Comparison of ENCODE assay signal across 8 cellular contexts in genomic region chr3:132416807-132417694, GRCh38. TPM values are rescaled to one million over a fixed set of nuclear protein-coding genes. Genes with fewer than 3 reads are reported as not detected.
DNase-seq lines count a peak whose midpoint lies in the region; ATAC-seq and TF ChIP-seq lines count a peak whose summit lies in the region.

TSS of gene DNAJC13 (plus strand) at chr3:132417502. CDS start at chr3:132434551, 17,049 bp downstream.

- WGBS in spleen, 5 donors, result 1 to 2% (median 2%) methylated on average over 57 to 63 of the region's 63 CpGs

- peak within 1 kb of the TSS; percentile 86 to 100 (median 96) for H3K4me3 ChIP-seq in spleen

- ATAC-seq in GM19025 (IDR thresholded peaks at IDR 0.05; ENCODE audit: low read depth, unreplicated experiment) (peak; percentile 90), HG03280 (IDR thresholded peaks at IDR 0.05; ENCODE audit: unreplicated experiment) (peak; percentile 92)

- intact Hi-C loops in spleen (cut with DNase I; ENCODE audit: low total_unique reads), result no loop called here

- H3K9me3 ChIP-seq in spleen, result no peaks in the 10 kb centered on the region

- peaks cover 8 to 50% (median 37%) of the 10 kb centered on the region in 6 donors for H3K4me1 ChIP-seq in spleen

- TF ChIP-seq POLR2A in spleen (IDR thresholded peaks at IDR 0.05), result peak in 1 of 3 donors; percentile 49

- H3K27ac ChIP-seq in spleen, result peak within 1 kb of the TSS; percentile 90 to 96 (median 94)

- H3K27me3 ChIP-seq in spleen (replicated peaks in 1 of 7), result no peaks in the 10 kb centered on the region

- H3K36me3 ChIP-seq in spleen, result peaks cover 0 to 18% (median 0%) of the 10 kb centered on the region in 6 donors

- DNase-seq in AG09319 (ENCODE audit: extremely low read depth, low read depth) (peak; percentile 86), NCI-H345 (lab: John Stamatoyannopoulos, UW) (peak; percentile 92), iris pigment epithelial cell (ENCODE audit: low read depth) (peak; percentile 96), spleen (peak; percentile 98)
- peak; percentile 86 to 93 (median 88) for DNase-seq in activated CD4-positive, CD25-positive, alpha-beta regulatory T cell (lab: John Stamatoyannopoulos, UW)
- peak; percentile 92 for DNase-seq in central memory CD4-positive, alpha-beta T cell

- TF ChIP-seq CTCF in AG09319 (IDR thresholded peaks at IDR 0.05; ENCODE audit: low read depth, low read length) (no peak), spleen (IDR thresholded peaks at IDR 0.05 in 8 of 11, conservative IDR thresholded peaks at IDR 0.05 in 3 of 11) (peak in 2 of 11 experiments; percentile 6 to 16)

RNA-seq across cellular contexts. Expression of gene DNAJC13, which starts in this region (rescaled TPM):
- total RNA-seq in spleen, result 10 to 100 TPM; 49.6 to 78.4 (median 53.7) TPM
- polyA plus RNA-seq in spleen, result 1 to 10 TPM; 5.6 to 7.3 (median 6.0) TPM

Comparison
In these comparisons a context has a peak if more than half of its experiments do, and no peak if none do; other contexts are left out.
1. Peak in every context shown above with its lines: DNase-seq, ATAC-seq, H3K4me3 ChIP-seq and H3K27ac ChIP-seq.